Comparison of ENCODE assay signal across 7 cellular contexts in genomic region chr1:154962795-154963330, GRCh38. TPM values are rescaled to one million over a fixed set of nuclear protein-coding genes. Genes with fewer than 3 reads are reported as not detected.
DNase-seq lines count a peak whose midpoint lies in the region; ATAC-seq and TF ChIP-seq lines count a peak whose summit lies in the region.

No MANE protein-coding gene starts in this region.

- H3K27me3 ChIP-seq in WERI-Rb-1 (ENCODE audit: insufficient read depth, low read depth, severe bottlenecking) (no peaks in the 10 kb centered on the region), right cardiac atrium (ENCODE audit: control insufficient read depth, insufficient read depth) (no peaks in the 10 kb centered on the region), spleen (replicated peaks in 1 of 7) (no peaks in the 10 kb centered on the region)

- H3K4me1 ChIP-seq in right cardiac atrium (ENCODE audit: control insufficient read depth, insufficient read depth, low read length) (peaks cover 2% of the 10 kb centered on the region), spleen (peaks cover 23 to 95% (median 65%) of the 10 kb centered on the region in 6 donors)

- H3K27ac ChIP-seq in WERI-Rb-1 (peak overlapping the region; percentile 99), right cardiac atrium (ENCODE audit: low read length) (no peak overlapping the region), spleen (peak overlapping the region; percentile 85 to 99 (median 98))

- H3K4me3 ChIP-seq in HFF-Myc (replicated peaks; ENCODE audit: low read depth, low read length) (peak overlapping the region; percentile 64), WERI-Rb-1 (ENCODE audit: low read depth, low read length) (peak overlapping the region; percentile 64), right cardiac atrium (ENCODE audit: low read length) (no peak overlapping the region), spleen (peak overlapping the region in 6 of 8 donors; percentile 9 to 97 (median 84))

- H3K36me3 ChIP-seq in WERI-Rb-1 (peaks cover 79% of the 10 kb centered on the region), spleen (peaks cover 3 to 75% (median 66%) of the 10 kb centered on the region in 6 donors)

- WGBS in right cardiac atrium = 58% methylated on average over 6 of the region's 6 CpGs
- 63 to 81% (median 72%) methylated on average over 6 of the region's 6 CpGs for WGBS in spleen, 5 donors

- DNase-seq in HFF-Myc (ENCODE audit: extremely low read depth, low read depth) (no peak), WERI-Rb-1 (no peak), right cardiac atrium (peak in 2 of 3 donors; percentile 48 to 50), spleen (peak; percentile 77), DMS153 treated with DMSO at 0.1 percent for 48 hours (lab: John Stamatoyannopoulos, UW; ENCODE audit: unreplicated experiment) (no peak), LoVo (ENCODE audit: low spot score) (no peak), left colon (no peak)

- intact Hi-C loops in right cardiac atrium (cut with DNase I) = loop anchor here in 2 of 4 donors (5.0 to 10.0 kb wide), 2 partner anchors 52 to 54 kb away; no protein-coding TSS in a partner anchor
- intact Hi-C loops in spleen (cut with DNase I; ENCODE audit: low total_unique reads) = loop anchor here (5.0 kb wide), 1 partner anchor 39 kb away; the partner anchor contains the start of gene ZBTB7B
- intact Hi-C loops in left colon (cut with DNase I, micrococcal nuclease) = loop anchor here in 1 of 2 donors (10.0 kb wide), 1 partner anchor 52 kb away; no protein-coding TSS in a partner anchor

- TF ChIP-seq CTCF in HFF-Myc (IDR thresholded peaks at IDR 0.05; ENCODE audit: low read depth, low read length, missing control alignments) (no peak), WERI-Rb-1 (IDR thresholded peaks at IDR 0.05; ENCODE audit: low read depth, low read length) (no peak), spleen (IDR thresholded peaks at IDR 0.05 in 8 of 11, conservative IDR thresholded peaks at IDR 0.05 in 3 of 11) (no peak)

- ATAC-seq in right cardiac atrium (no peak), left colon (no peak)

- no peak for TF ChIP-seq POLR2A in spleen (IDR thresholded peaks at IDR 0.05)

- H3K9me3 ChIP-seq in WERI-Rb-1 (ENCODE audit: severe bottlenecking) (no peaks in the 10 kb centered on the region), right cardiac atrium (ENCODE audit: control insufficient read depth, low read length) (no peaks in the 10 kb centered on the region), spleen (no peaks in the 10 kb centered on the region)

RNA-seq across cellular contexts. Expression of gene PYGO2, which starts 1.3 kb away (rescaled TPM):
- 10 to 100 TPM; 14.6 to 22.0 (median 18.6) TPM for total RNA-seq in right cardiac atrium
- polyA plus RNA-seq in right cardiac atrium = 14.3 TPM
- 10 to 100 TPM; 28.4 to 36.6 (median 35.5) TPM for total RNA-seq in spleen
- 10 to 100 TPM; 19.8 to 35.7 (median 19.9) TPM for polyA plus RNA-seq in spleen
- total RNA-seq in left colon = 10 to 100 TPM; 27.0 to 31.3 TPM

RNA-seq across cellular contexts. Expression of gene PBXIP1, which starts 7.0 kb away (rescaled TPM):
- total RNA-seq in right cardiac atrium (100 to 1,000 TPM in 1 of 4 donors, 10 to 100 TPM in 3; 84.8 to 104 (median 90.1) TPM), spleen (100 to 1,000 TPM in 3 of 7 donors, 10 to 100 TPM in 4; 70.2 to 125 (median 95.0) TPM), left colon (10 to 100 TPM; 33.4 to 61.2 TPM)
- polyA plus RNA-seq in right cardiac atrium (82.9 TPM), spleen (10 to 100 TPM; 55.5 to 75.7 (median 62.2) TPM)

RNA-seq across cellular contexts. Expression of gene SHC1, which starts 7.7 kb away (rescaled TPM):
- total RNA-seq in right cardiac atrium (10 to 100 TPM; 63.2 to 81.7 (median 71.4) TPM), spleen (100 to 1,000 TPM in 4 of 7 donors, 10 to 100 TPM in 3; 63.4 to 133 (median 108) TPM), left colon (100 to 1,000 TPM in 1 of 2 donors, 10 to 100 TPM in 1; 95.3 to 108 TPM)
- polyA plus RNA-seq in right cardiac atrium (37.9 TPM), spleen (10 to 100 TPM; 36.8 to 49.8 (median 48.6) TPM)

RNA-seq across cellular contexts. Expression of gene CKS1B, which starts 11.6 kb away (rescaled TPM):
- total RNA-seq in right cardiac atrium = 10 to 100 TPM; 19.9 to 28.1 (median 23.4) TPM
- polyA plus RNA-seq in right cardiac atrium = 28.9 TPM
- total RNA-seq in spleen = 10 to 100 TPM; 15.7 to 42.5 (median 27.2) TPM
- polyA plus RNA-seq in spleen = 10 to 100 TPM; 17.0 to 51.5 (median 43.2) TPM
- 10 to 100 TPM; 22.8 to 35.7 TPM for total RNA-seq in left colon

RNA-seq across cellular contexts. Expression of gene FLAD1, which starts 20.3 kb away (rescaled TPM):
- total RNA-seq in right cardiac atrium (10 to 100 TPM; 22.8 to 32.7 (median 25.2) TPM), spleen (10 to 100 TPM; 27.1 to 35.8 (median 30.3) TPM), left colon (10 to 100 TPM; 32.8 to 43.7 TPM)
- polyA plus RNA-seq in right cardiac atrium (25.3 TPM), spleen (10 to 100 TPM; 31.9 to 43.4 (median 40.1) TPM)

Comparison
In these comparisons a context has a peak if more than half of its experiments do, and no peak if none do; other contexts are left out.
1. DNase-seq: peak in right cardiac atrium (2 of 3) and spleen (single experiment); none in HFF-Myc (single experiment), WERI-Rb-1 (single experiment), DMS153 treated with DMSO at 0.1 percent for 48 hours (single experiment), LoVo (single experiment) and left colon (0 of 2).